In the genomic region with DNA sequence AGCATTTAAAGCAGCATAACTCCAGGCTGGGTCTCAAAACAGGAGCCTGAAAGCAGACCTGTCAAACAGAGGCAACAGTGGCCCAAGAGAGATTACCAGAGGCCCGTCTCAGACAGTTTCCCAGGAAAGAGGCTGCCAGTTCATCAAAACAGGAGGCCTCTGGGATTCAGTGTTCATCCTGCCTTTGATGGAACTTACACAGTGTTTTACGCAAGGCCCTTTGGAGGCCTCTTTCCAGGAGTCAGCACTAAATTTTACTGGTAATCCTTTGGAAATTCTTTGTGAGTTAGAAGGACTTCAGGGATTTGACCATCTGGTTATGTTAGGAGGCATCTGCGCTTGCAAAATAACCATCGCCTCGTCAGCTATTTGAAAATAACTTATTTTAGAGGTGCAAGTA, we compare ENCODE assay signal across 16 cellular contexts.
DNase-seq lines count a peak whose midpoint lies in the region; ATAC-seq and TF ChIP-seq lines count a peak whose summit lies in the region.
"Had no signal": no experiment of that assay in that cellular context is flagged by ENCODE, and none has a peak within 500 bp of the region (broad histone marks: within the 10 kb centered on the region; RNA-seq: fewer than 3 reads in every experiment).

No MANE protein-coding gene starts in this region.

- H3K14ac ChIP-seq in neuronal stem cell (ENCODE audit: low read length) = no peak overlapping the region

- H3K27me3 Mint-ChIP-seq in GM23338 (ENCODE audit: insufficient read depth, low read depth, poor library complexity) = peaks cover 3% of the 10 kb centered on the region
- H3K27me3 Mint-ChIP-seq in CD8-positive, alpha-beta T cell (ENCODE audit: low read depth) = no peaks in the 10 kb centered on the region
- H3K27me3 Mint-ChIP-seq: CD4-positive, CD25-positive, alpha-beta regulatory T cell; IgD-negative memory B cell had no signal

- H3K4me1 Mint-ChIP-seq in GM23338 = no peaks in the 10 kb centered on the region
- H3K4me1 Mint-ChIP-seq in CD8-positive, alpha-beta T cell (ENCODE audit: low read depth) = no peaks in the 10 kb centered on the region
- H3K4me1 Mint-ChIP-seq: CD4-positive, CD25-positive, alpha-beta regulatory T cell; H9; IgD-negative memory B cell had no signal

- H3K18ac ChIP-seq in neuronal stem cell (ENCODE audit: low read length) = no peak overlapping the region

- H3K4me3 Mint-ChIP-seq in GM23338 = no peak overlapping the region
- no peak overlapping the region for H3K4me3 Mint-ChIP-seq in CD8-positive, alpha-beta T cell
- H3K4me3 Mint-ChIP-seq: CD4-positive, CD25-positive, alpha-beta regulatory T cell; H9 had no signal

- no peak overlapping the region for H3K4me3 ChIP-seq in GM23338
- no peak overlapping the region for H3K4me3 ChIP-seq in neuronal stem cell (ENCODE audit: low read length in 2 of 2)
- no peak overlapping the region for H3K4me3 ChIP-seq in CD8-positive, alpha-beta T cell (ENCODE audit: low read depth, low read length)

- H3K27ac Mint-ChIP-seq in GM23338 = no peak overlapping the region
- no peak overlapping the region for H3K27ac Mint-ChIP-seq in CD8-positive, alpha-beta T cell
- H3K27ac Mint-ChIP-seq: CD4-positive, CD25-positive, alpha-beta regulatory T cell; H9; IgD-negative memory B cell had no signal

- H2BK12ac ChIP-seq in neuronal stem cell (ENCODE audit: low read length) = no peak overlapping the region

- no peak overlapping the region for H2BK15ac ChIP-seq in neuronal stem cell (ENCODE audit: low read length)

- no peak overlapping the region for H4K91ac ChIP-seq in neuronal stem cell (ENCODE audit: low read depth, low read length, poor library complexity)

- WGBS in neuronal stem cell (ENCODE audit: extremely low coverage in 2 of 2, insufficient read length in 2 of 2, insufficient replicate concordance in 1 of 2), 2 donors = no CpG with 5 or more reads among the region's 5 CpGs

- no peak overlapping the region for H3K23ac ChIP-seq in neuronal stem cell (ENCODE audit: low read depth, low read length, poor library complexity)

- H2AFZ ChIP-seq in GM23338 (0 out of 2 replicates have a peak overlapping the region, but pooled peaks have one; percentile 7), neuronal stem cell (ENCODE audit: low read length) (peak overlapping the region; percentile 54)

- H3K9me3 ChIP-seq in neuronal stem cell (replicated peaks in 1 of 2; ENCODE audit: control insufficient read depth in 2 of 2, insufficient read depth in 1 of 2, low read depth in 1 of 2, low read length in 2 of 2) = peaks cover 0 to 11% of the 10 kb centered on the region in 2 donors
- H3K9me3 ChIP-seq in CD8-positive, alpha-beta T cell (ENCODE audit: low read length) = no peaks in the 10 kb centered on the region
- H3K9me3 ChIP-seq: BE2C had no signal

- no peak for TF ChIP-seq CTCF in GM23338 (conservative IDR thresholded peaks at IDR 0.05; ENCODE audit: low read depth in 2 of 2)
- no peak for TF ChIP-seq CTCF in GM13977 (IDR thresholded peaks at IDR 0.05; ENCODE audit: extremely low read depth, insufficient read depth, missing control alignments)
- TF ChIP-seq CTCF in CD8-positive, alpha-beta T cell (IDR thresholded peaks at IDR 0.05) = no peak

- no peak overlapping the region for H3K4ac ChIP-seq in neuronal stem cell (ENCODE audit: low read length)

- no peak overlapping the region for H2BK5ac ChIP-seq in neuronal stem cell (ENCODE audit: low read length)

- POLR2A ChIA-PET in CD8-positive, alpha-beta T cell (lab: Charles Lee) = no interaction called here

- H3K27ac ChIP-seq in GM23338 (ENCODE audit: low read depth) (no peak overlapping the region), neuronal stem cell (replicated peaks; ENCODE audit: low read length) (no peak overlapping the region)
- H3K27ac ChIP-seq in CD8-positive, alpha-beta T cell (ENCODE audit: low read depth, low read length) = no peak overlapping the region

- H3K36me3 ChIP-seq in GM23338 (ENCODE audit: insufficient read depth) (no peaks in the 10 kb centered on the region), neuronal stem cell (replicated peaks in 1 of 2; ENCODE audit: control insufficient read depth in 2 of 2, insufficient read depth in 2 of 2, low read length in 2 of 2) (no peaks in the 10 kb centered on the region)
- H3K36me3 ChIP-seq in CD8-positive, alpha-beta T cell (ENCODE audit: insufficient read depth, low read length) = no peaks in the 10 kb centered on the region
- H3K36me3 ChIP-seq: BE2C had no signal

- H3K9me2 ChIP-seq in GM23338 (ENCODE audit: insufficient read depth) = peaks cover 13% of the 10 kb centered on the region

- intact Hi-C loops in CD8-positive, alpha-beta T cell (cut with DNase I, micrococcal nuclease) = no loop called here

- no peaks in the 10 kb centered on the region for H3F3A ChIP-seq in GM23338 (replicated peaks; ENCODE audit: low read depth)

- in situ Hi-C loops in GM13977 (cut with MboI; ENCODE audit: low pct_unique_long_range_greater_than_20kb, low sequenced_read_pairs, unreplicated experiment) = no loop called here

- ATAC-seq in GM23338 = no peak
- ATAC-seq in CD8-positive, alpha-beta T cell = no peak
- ATAC-seq: HepG2 had no signal

- H3K79me2 ChIP-seq in GM23338 (replicated peaks; ENCODE audit: insufficient read depth) = no peaks in the 10 kb centered on the region

- no peak overlapping the region for H3K4me2 ChIP-seq in GM23338
- H3K4me2 ChIP-seq in neuronal stem cell (ENCODE audit: insufficient read depth, low read length, poor library complexity, severe bottlenecking) = no peak overlapping the region

- H3K27me3 ChIP-seq in GM23338 (ENCODE audit: insufficient read depth) (no peaks in the 10 kb centered on the region), neuronal stem cell (ENCODE audit: control insufficient read depth in 3 of 3, insufficient read depth in 3 of 3, low read depth in 1 of 3, low read length in 3 of 3) (no peaks in the 10 kb centered on the region)
- no peaks in the 10 kb centered on the region for H3K27me3 ChIP-seq in CD8-positive, alpha-beta T cell (ENCODE audit: insufficient read depth, low read length)
- H3K27me3 ChIP-seq: BE2C had no signal

- H3K4me1 ChIP-seq in GM23338 (ENCODE audit: insufficient read depth) (no peaks in the 10 kb centered on the region), neuronal stem cell (ENCODE audit: control insufficient read depth in 2 of 2, insufficient read depth in 1 of 2, low read depth in 1 of 2, low read length in 2 of 2) (no peaks in the 10 kb centered on the region)
- no peaks in the 10 kb centered on the region for H3K4me1 ChIP-seq in CD8-positive, alpha-beta T cell (ENCODE audit: insufficient read depth, low read length)
- H3K4me1 ChIP-seq: BE2C, Caco-2 had no signal

- H2AK5ac ChIP-seq in neuronal stem cell (ENCODE audit: low read depth, low read length) = no peak overlapping the region

- CTCF ChIA-PET in CD8-positive, alpha-beta T cell (lab: Charles Lee) = no interaction called here

- H3K79me1 ChIP-seq in neuronal stem cell (ENCODE audit: low read depth, low read length) = no peaks in the 10 kb centered on the region

- no peak for DNase-seq in GM23338 (ENCODE audit: low spot score)
- peak; percentile 2 for DNase-seq in NCI-H82 treated with DMSO at 0.1 percent for 48 hours (lab: John Stamatoyannopoulos, UW; ENCODE audit: unreplicated experiment)
- no peak for DNase-seq in neuronal stem cell (ENCODE audit: low spot score)
- DNase-seq in GM13977 (ENCODE audit: low spot score) = no peak
- DNase-seq in Ammon's horn (ENCODE audit: low spot score) = no peak
- no peak for DNase-seq in CD8-positive, alpha-beta T cell
- no peak for DNase-seq in NCI-H2171 (lab: John Stamatoyannopoulos, UW)
- DNase-seq: 8988T; BE2C; C1 segment of cervical spinal cord; Caco-2; CD4-positive, CD25-positive, alpha-beta regulatory T cell; GDM1; H9 had no signal

- H3K9me3 Mint-ChIP-seq in GM23338 = peaks cover 12% of the 10 kb centered on the region; the same call in 2 of the 3 replicates
- peaks cover 16% of the 10 kb centered on the region for H3K9me3 Mint-ChIP-seq in CD8-positive, alpha-beta T cell

- H3K36me3 Mint-ChIP-seq in GM23338 (ENCODE audit: low read depth) = peaks cover 3% of the 10 kb centered on the region; the same call in 2 of the 3 replicates
- H3K36me3 Mint-ChIP-seq in CD8-positive, alpha-beta T cell = no peaks in the 10 kb centered on the region
- H3K36me3 Mint-ChIP-seq: CD4-positive, CD25-positive, alpha-beta regulatory T cell; IgD-negative memory B cell had no signal

- no peak overlapping the region for H3K9ac ChIP-seq in neuronal stem cell (ENCODE audit: low read depth, low read length, poor library complexity)

- H2BK120ac ChIP-seq in neuronal stem cell (ENCODE audit: low read depth, low read length) = no peak overlapping the region

- no peak overlapping the region for H4K8ac ChIP-seq in neuronal stem cell (ENCODE audit: low read depth, low read length)

- no peaks in the 10 kb centered on the region for H4K20me1 ChIP-seq in GM23338 (replicated peaks; ENCODE audit: insufficient read depth)

TF ChIP-seq in GM23338, 12 proteins besides CTCF, POLR2A, EP300 and RAD21 (continues in another document):
- no peak for TF ChIP-seq POLR2AphosphoS5 (IDR thresholded peaks at IDR 0.05; ENCODE audit: low read depth)
